ENCODE assay signal across 21 cellular contexts in the genomic region with DNA sequence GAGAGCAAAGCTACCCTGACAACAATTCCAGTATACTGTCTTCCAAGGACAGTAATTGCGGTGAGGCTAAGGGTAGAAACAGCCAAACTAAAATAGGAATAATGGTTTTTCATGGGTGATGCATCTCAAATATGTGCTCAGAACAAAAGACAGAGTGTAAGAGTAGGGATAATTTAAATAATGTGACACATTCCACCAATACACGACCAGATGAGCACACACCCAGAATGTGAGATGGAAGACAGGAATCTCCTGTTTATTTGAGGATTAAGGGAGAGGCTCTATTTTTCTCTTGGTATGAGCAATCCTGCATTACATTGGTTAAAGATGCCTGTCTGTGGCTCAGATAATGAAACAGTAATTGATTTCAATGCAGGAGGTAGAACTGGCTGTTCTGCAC.
A peak's percentile ranks its signal among the peaks of the same experiment; 100 is the strongest.
DNase-seq lines count a peak whose midpoint lies in the region; ATAC-seq and TF ChIP-seq lines count a peak whose summit lies in the region.
"Had no signal": no experiment of that assay in that cellular context is flagged by ENCODE, and none has a peak within 500 bp of the region (broad histone marks: within the 10 kb centered on the region; RNA-seq: fewer than 3 reads in every experiment).

No MANE protein-coding gene starts in this region.

- dilution Hi-C loops in mammary epithelial cell (cut with HindIII; ENCODE audit: low sequenced_read_pairs), result no loop called here

- POLR2A ChIA-PET in MCF 10A (lab: Yijun Ruan, JAX) (no interaction called here), RWPE1 (lab: Yijun Ruan, JAX; ENCODE audit: low non-redundant PET) (no interaction called here)

- no peak overlapping the region for H3K4me3 ChIP-seq in mammary epithelial cell (replicated peaks in 1 of 3; ENCODE audit: insufficient read depth in 1 of 3, low read depth in 2 of 3, low read length in 3 of 3)
- no peak overlapping the region for H3K4me3 ChIP-seq in fibroblast of villous mesenchyme (ENCODE audit: low read depth, low read length)
- H3K4me3 ChIP-seq: breast epithelium had no signal

- H3K9me3 Mint-ChIP-seq in MCF 10A (ENCODE audit: unreplicated experiment), result peaks cover 3% of the 10 kb centered on the region
- H3K9me3 Mint-ChIP-seq: CD8-positive, alpha-beta memory T cell had no signal

- no peak overlapping the region for H3K4me2 ChIP-seq in mammary epithelial cell (ENCODE audit: insufficient read depth, low read depth, low read length)

- no peaks in the 10 kb centered on the region for H4K20me1 ChIP-seq in mammary epithelial cell (ENCODE audit: insufficient read depth, low read length)

- no peaks in the 10 kb centered on the region for H3K4me1 ChIP-seq in mammary epithelial cell (ENCODE audit: insufficient read depth, low read length)
- H3K4me1 ChIP-seq: breast epithelium had no signal

- peaks cover 5% of the 10 kb centered on the region for H3K9me3 ChIP-seq in mammary epithelial cell (replicated peaks; ENCODE audit: insufficient read depth, low read length)
- H3K9me3 ChIP-seq: breast epithelium had no signal

- H3K79me2 ChIP-seq in mammary epithelial cell (ENCODE audit: insufficient read depth, low read length), result no peaks in the 10 kb centered on the region

- no peaks in the 10 kb centered on the region for H3K4me1 Mint-ChIP-seq in MCF 10A (ENCODE audit: insufficient read depth, unreplicated experiment)
- H3K4me1 Mint-ChIP-seq: activated CD4-positive, alpha-beta T cell treated with anti-CD3 and anti-CD28 coated beads for 36 hours; CD8-positive, alpha-beta memory T cell; H9 had no signal

- intact Hi-C loops in mammary epithelial cell (cut with micrococcal nuclease) (no loop called here), MCF 10A (cut with micrococcal nuclease) (no loop called here)

- in situ Hi-C loops in mammary epithelial cell (cut with MboI; ENCODE audit: low sequenced_read_pairs in 2 of 2), result no loop called here

- no peaks in the 10 kb centered on the region for H3K36me3 Mint-ChIP-seq in MCF 10A (ENCODE audit: insufficient read depth, unreplicated experiment)

- 45% methylated on average over 2 of the region's 2 CpGs for WGBS in mammary epithelial cell (ENCODE audit: low coverage, missing lambda C conversion rate)

- H3K27ac Mint-ChIP-seq in MCF 10A (ENCODE audit: low read depth, unreplicated experiment), result no peak overlapping the region
- H3K27ac Mint-ChIP-seq: activated CD4-positive, alpha-beta T cell treated with anti-CD3 and anti-CD28 coated beads for 36 hours; H9 had no signal

- peak; percentile 0 for DNase-seq in mammary epithelial cell
- no peak for DNase-seq in MCF 10A (ENCODE audit: unreplicated experiment)
- DNase-seq in RWPE1 (ENCODE audit: low spot score), result peak; percentile 81
- DNase-seq in fibroblast of villous mesenchyme (ENCODE audit: low read depth), result peak; percentile 55
- DNase-seq in DMS 273 (lab: John Stamatoyannopoulos, UW; ENCODE audit: unreplicated experiment), result no peak
- DNase-seq in NCI-H446 treated with DMSO at 0.1 percent for 48 hours (lab: John Stamatoyannopoulos, UW), result no peak
- DNase-seq: activated CD4-positive, alpha-beta T cell treated with anti-CD3 and anti-CD28 coated beads for 36 hours; activated CD8-positive, alpha-beta memory T cell treated with anti-CD3 and anti-CD28 coated beads, Interleukin-2, amount 50 U/mL, for 48 hours; activated naive CD4-positive, alpha-beta T cell treated with Interleukin-2 at 50 U/mL for 16 hours; CD8-positive, alpha-beta memory T cell; H9; NCI-H2081 treated with DMSO at 0.1 percent for 48 hours; NCI-H526; posterior cingulate gyrus; trophoblast cell had no signal

- H3K36me3 ChIP-seq in mammary epithelial cell (ENCODE audit: insufficient read depth, low read length), result no peaks in the 10 kb centered on the region
- H3K36me3 ChIP-seq: breast epithelium had no signal

- H3K27ac ChIP-seq in mammary epithelial cell (ENCODE audit: insufficient read depth, low read depth, low read length) (no peak overlapping the region), RWPE1 (no peak overlapping the region; the same call in 1 of the 2 replicates)
- H3K27ac ChIP-seq: 22Rv1, breast epithelium had no signal

- no peaks in the 10 kb centered on the region for H3K27me3 ChIP-seq in mammary epithelial cell (ENCODE audit: insufficient read depth, low read length)
- H3K27me3 ChIP-seq: breast epithelium had no signal

- no peak overlapping the region for H3K9ac ChIP-seq in mammary epithelial cell (ENCODE audit: insufficient read depth, low read length)

- ATAC-seq in GM19463 (IDR thresholded peaks at IDR 0.05; ENCODE audit: unreplicated experiment), result no peak
- no peak for ATAC-seq in GM21717 (IDR thresholded peaks at IDR 0.05; ENCODE audit: unreplicated experiment)
- ATAC-seq: activated CD4-positive, alpha-beta T cell treated with anti-CD3 and anti-CD28 coated beads for 36 hours; HepG2; left lobe of liver had no signal

- BruUV-seq in mammary epithelial cell (replicated peaks; lab: Mats Ljungman, UMichigan) (no TSS peak), MCF 10A (replicated peaks; lab: Mats Ljungman, UMichigan) (no TSS peak)

- CTCF ChIA-PET in mammary epithelial cell (lab: Charles Lee; ENCODE audit: low non-redundant PET), result no interaction called here
- CTCF ChIA-PET in MCF 10A (lab: Yijun Ruan, JAX), result interaction anchor here (0.6 to 1.2 kb wide), 2 partner anchors 10 to 1716 kb away, joined by 3 read pairs; no protein-coding TSS in a partner anchor
- CTCF ChIA-PET in RWPE1 (lab: Yijun Ruan, JAX), result interaction anchor here (0.7 kb wide), 1 partner anchor 243 kb away, joined by 4 read pairs; no protein-coding TSS in a partner anchor

- no peak overlapping the region for H2AFZ ChIP-seq in mammary epithelial cell (ENCODE audit: low read depth, low read length)

- TF ChIP-seq CTCF in mammary epithelial cell (conservative IDR thresholded peaks at IDR 0.05 in 1 of 2, IDR thresholded peaks at IDR 0.05 in 1 of 2; ENCODE audit: extremely low read depth in 1 of 2, insufficient read depth in 1 of 2, low read depth in 1 of 2, low read length in 2 of 2) (no peak), MCF 10A (IDR thresholded peaks at IDR 0.05; ENCODE audit: unreplicated experiment) (no peak), RWPE1 (conservative IDR thresholded peaks at IDR 0.05; ENCODE audit: low read depth) (no peak), fibroblast of villous mesenchyme (IDR thresholded peaks at IDR 0.05; ENCODE audit: insufficient read depth, low read depth, low read length) (no peak)

- H3K27me3 Mint-ChIP-seq in MCF 10A (ENCODE audit: insufficient read depth, unreplicated experiment), result no peaks in the 10 kb centered on the region
- H3K27me3 Mint-ChIP-seq: activated CD4-positive, alpha-beta T cell treated with anti-CD3 and anti-CD28 coated beads for 36 hours had no signal

- no peak overlapping the region for H3K4me3 Mint-ChIP-seq in MCF 10A (ENCODE audit: unreplicated experiment)
- H3K4me3 Mint-ChIP-seq: activated CD4-positive, alpha-beta T cell treated with anti-CD3 and anti-CD28 coated beads for 36 hours; CD8-positive, alpha-beta memory T cell; H9 had no signal

Comparison
In these comparisons a context has a peak if more than half of its experiments do, and no peak if none do; other contexts are left out.
1. DNase-seq: peak in mammary epithelial cell (single experiment), RWPE1 (single experiment) and fibroblast of villous mesenchyme (single experiment); none in MCF 10A (single experiment), DMS 273 (single experiment) and NCI-H446 treated with DMSO at 0.1 percent for 48 hours (single experiment).